1 cellular context compared by ENCODE assay signal in genomic region chr21:28256420-28256831, GRCh38.
TF ChIP-seq lines count a peak whose summit lies in the region.

No MANE protein-coding gene starts in this region.

TF ChIP-seq in SK-N-SH treated with all-trans-retinoic acid at 6 μM for 48 hours, 23 proteins besides CTCF, POLR2A, EP300 and RAD21 (continued from another document):
- TF ChIP-seq CSRNP3 (CRISPR knock-in tag; IDR thresholded peaks at IDR 0.05) (no peak), RARB (CRISPR knock-in tag; IDR thresholded peaks at IDR 0.05) (no peak)
